9 cellular contexts compared by ENCODE assay signal in genomic region chr6:56808871-56809359, GRCh38.
A peak's percentile ranks its signal among the peaks of the same experiment; 100 is the strongest.
DNase-seq lines count a peak whose midpoint lies in the region; ATAC-seq, FAIRE-seq and TF ChIP-seq lines count a peak whose summit lies in the region.
"Had no signal": no experiment of that assay in that cellular context is flagged by ENCODE, and none has a peak within 500 bp of the region (broad histone marks: within the 10 kb centered on the region; RNA-seq: fewer than 3 reads in every experiment).

No MANE protein-coding gene starts in this region.

- no peaks in the 10 kb centered on the region for H3K36me3 Mint-ChIP-seq in GM23338 (ENCODE audit: low read depth)

- H3F3A ChIP-seq in GM23338 (replicated peaks; ENCODE audit: low read depth), result no peaks in the 10 kb centered on the region

- H4K20me1 ChIP-seq in GM23338 (replicated peaks; ENCODE audit: insufficient read depth), result peaks cover 15% of the 10 kb centered on the region; the same call in 1 of the 2 replicates

- DNase-seq in GM23338 (ENCODE audit: low spot score) (peak; percentile 29), NCI-H524 (lab: John Stamatoyannopoulos, UW) (peak; percentile 51 to 74), fibroblast of the aortic adventitia (ENCODE audit: low read depth) (peak; percentile 42), RCC 7860 (ENCODE audit: low spot score) (no peak)
- DNase-seq: NCI-H526 treated with DMSO at 0.1 percent for 48 hours had no signal

- H3K79me2 ChIP-seq in GM23338 (replicated peaks; ENCODE audit: insufficient read depth), result peaks cover 99% of the 10 kb centered on the region

- H3K27ac Mint-ChIP-seq in GM23338, result peak overlapping the region; percentile 43; the same call in 1 of the 2 replicates
- H3K27ac Mint-ChIP-seq: dendritic cell treated with granulocyte-macrophage colony-stimulating factor and Interleukin-4, amounts not matched to agents 40 ng/mL and 50 ng/mL, for 4 days had no signal

- peaks cover 45% of the 10 kb centered on the region for H3K4me1 Mint-ChIP-seq in GM23338

- TF ChIP-seq CTCF in GM23338 (conservative IDR thresholded peaks at IDR 0.05; ENCODE audit: low read depth in 2 of 2) (no peak), fibroblast of the aortic adventitia (IDR thresholded peaks at IDR 0.05; ENCODE audit: insufficient read depth, low read length) (no peak)

- no peaks in the 10 kb centered on the region for H3K9me2 ChIP-seq in GM23338 (ENCODE audit: insufficient read depth)

- H3K4me2 ChIP-seq in GM23338 (no peak overlapping the region), skeletal muscle satellite cell (ENCODE audit: low read length) (peak overlapping the region; percentile 19)

- H2AFZ ChIP-seq in GM23338, result no peak overlapping the region

- H3K4me3 Mint-ChIP-seq in GM23338, result no peak overlapping the region
- H3K4me3 Mint-ChIP-seq: dendritic cell treated with granulocyte-macrophage colony-stimulating factor and Interleukin-4, amounts not matched to agents 40 ng/mL and 50 ng/mL, for 4 days had no signal

- no peaks in the 10 kb centered on the region for H3K9me3 ChIP-seq in skeletal muscle satellite cell (replicated peaks; ENCODE audit: low read length)

- peak; percentile 70 for ATAC-seq in GM23338
- ATAC-seq in GM19395 (IDR thresholded peaks at IDR 0.05; ENCODE audit: unreplicated experiment), result no peak
- no peak for ATAC-seq in GM21367 (IDR thresholded peaks at IDR 0.05; ENCODE audit: unreplicated experiment)

- H3K27me3 ChIP-seq in GM23338 (ENCODE audit: insufficient read depth) (no peaks in the 10 kb centered on the region), skeletal muscle satellite cell (ENCODE audit: control insufficient read depth, insufficient read depth, low read length) (no peaks in the 10 kb centered on the region)

- H3K27ac ChIP-seq in GM23338 (ENCODE audit: low read depth), result peak overlapping the region; percentile 34; the same call in 1 of the 2 replicates

- H3K36me3 ChIP-seq in GM23338 (ENCODE audit: insufficient read depth) (no peaks in the 10 kb centered on the region), skeletal muscle satellite cell (ENCODE audit: insufficient read depth, low read length) (peaks cover 4% of the 10 kb centered on the region)

- H3K27me3 Mint-ChIP-seq in GM23338 (ENCODE audit: insufficient read depth, low read depth, poor library complexity), result no peaks in the 10 kb centered on the region
- H3K27me3 Mint-ChIP-seq: dendritic cell treated with granulocyte-macrophage colony-stimulating factor and Interleukin-4, amounts not matched to agents 40 ng/mL and 50 ng/mL, for 4 days had no signal

- FAIRE-seq in RCC 7860 (lab: Jason Lieb, UNC), result no peak

- H3K9ac ChIP-seq in skeletal muscle satellite cell (ENCODE audit: low read depth, low read length), result peak overlapping the region; percentile 37

- H3K4me1 ChIP-seq in GM23338 (ENCODE audit: insufficient read depth) (peaks cover 37% of the 10 kb centered on the region), skeletal muscle satellite cell (ENCODE audit: control insufficient read depth, insufficient read depth, low read length) (peaks cover 61% of the 10 kb centered on the region)

- H3K9me3 Mint-ChIP-seq in GM23338, result no peaks in the 10 kb centered on the region
- H3K9me3 Mint-ChIP-seq: dendritic cell treated with granulocyte-macrophage colony-stimulating factor and Interleukin-4, amounts not matched to agents 40 ng/mL and 50 ng/mL, for 4 days had no signal

- no peak overlapping the region for H3K4me3 ChIP-seq in GM23338
- H3K4me3 ChIP-seq in fibroblast of the aortic adventitia (ENCODE audit: low read depth, low read length), result no peak overlapping the region
- peak overlapping the region; percentile 11 for H3K4me3 ChIP-seq in skeletal muscle satellite cell (ENCODE audit: low read length)

TF ChIP-seq in GM23338, 12 proteins besides CTCF, POLR2A, EP300 and RAD21 (continues in another document):
- TF ChIP-seq CREB1 (CRISPR knock-in tag; IDR thresholded peaks at IDR 0.05; ENCODE audit: low read depth) (no peak), ZNF114 (CRISPR knock-in tag; IDR thresholded peaks at IDR 0.05) (no peak), EZH2 (IDR thresholded peaks at IDR 0.05; ENCODE audit: low read depth, unreplicated experiment) (no peak), STAT1 (IDR thresholded peaks at IDR 0.05; ENCODE audit: unreplicated experiment) (no peak), ZNF331 (CRISPR knock-in tag; IDR thresholded peaks at IDR 0.05; ENCODE audit: low read depth) (no peak)
- TF ChIP-seq, protein P1, sequence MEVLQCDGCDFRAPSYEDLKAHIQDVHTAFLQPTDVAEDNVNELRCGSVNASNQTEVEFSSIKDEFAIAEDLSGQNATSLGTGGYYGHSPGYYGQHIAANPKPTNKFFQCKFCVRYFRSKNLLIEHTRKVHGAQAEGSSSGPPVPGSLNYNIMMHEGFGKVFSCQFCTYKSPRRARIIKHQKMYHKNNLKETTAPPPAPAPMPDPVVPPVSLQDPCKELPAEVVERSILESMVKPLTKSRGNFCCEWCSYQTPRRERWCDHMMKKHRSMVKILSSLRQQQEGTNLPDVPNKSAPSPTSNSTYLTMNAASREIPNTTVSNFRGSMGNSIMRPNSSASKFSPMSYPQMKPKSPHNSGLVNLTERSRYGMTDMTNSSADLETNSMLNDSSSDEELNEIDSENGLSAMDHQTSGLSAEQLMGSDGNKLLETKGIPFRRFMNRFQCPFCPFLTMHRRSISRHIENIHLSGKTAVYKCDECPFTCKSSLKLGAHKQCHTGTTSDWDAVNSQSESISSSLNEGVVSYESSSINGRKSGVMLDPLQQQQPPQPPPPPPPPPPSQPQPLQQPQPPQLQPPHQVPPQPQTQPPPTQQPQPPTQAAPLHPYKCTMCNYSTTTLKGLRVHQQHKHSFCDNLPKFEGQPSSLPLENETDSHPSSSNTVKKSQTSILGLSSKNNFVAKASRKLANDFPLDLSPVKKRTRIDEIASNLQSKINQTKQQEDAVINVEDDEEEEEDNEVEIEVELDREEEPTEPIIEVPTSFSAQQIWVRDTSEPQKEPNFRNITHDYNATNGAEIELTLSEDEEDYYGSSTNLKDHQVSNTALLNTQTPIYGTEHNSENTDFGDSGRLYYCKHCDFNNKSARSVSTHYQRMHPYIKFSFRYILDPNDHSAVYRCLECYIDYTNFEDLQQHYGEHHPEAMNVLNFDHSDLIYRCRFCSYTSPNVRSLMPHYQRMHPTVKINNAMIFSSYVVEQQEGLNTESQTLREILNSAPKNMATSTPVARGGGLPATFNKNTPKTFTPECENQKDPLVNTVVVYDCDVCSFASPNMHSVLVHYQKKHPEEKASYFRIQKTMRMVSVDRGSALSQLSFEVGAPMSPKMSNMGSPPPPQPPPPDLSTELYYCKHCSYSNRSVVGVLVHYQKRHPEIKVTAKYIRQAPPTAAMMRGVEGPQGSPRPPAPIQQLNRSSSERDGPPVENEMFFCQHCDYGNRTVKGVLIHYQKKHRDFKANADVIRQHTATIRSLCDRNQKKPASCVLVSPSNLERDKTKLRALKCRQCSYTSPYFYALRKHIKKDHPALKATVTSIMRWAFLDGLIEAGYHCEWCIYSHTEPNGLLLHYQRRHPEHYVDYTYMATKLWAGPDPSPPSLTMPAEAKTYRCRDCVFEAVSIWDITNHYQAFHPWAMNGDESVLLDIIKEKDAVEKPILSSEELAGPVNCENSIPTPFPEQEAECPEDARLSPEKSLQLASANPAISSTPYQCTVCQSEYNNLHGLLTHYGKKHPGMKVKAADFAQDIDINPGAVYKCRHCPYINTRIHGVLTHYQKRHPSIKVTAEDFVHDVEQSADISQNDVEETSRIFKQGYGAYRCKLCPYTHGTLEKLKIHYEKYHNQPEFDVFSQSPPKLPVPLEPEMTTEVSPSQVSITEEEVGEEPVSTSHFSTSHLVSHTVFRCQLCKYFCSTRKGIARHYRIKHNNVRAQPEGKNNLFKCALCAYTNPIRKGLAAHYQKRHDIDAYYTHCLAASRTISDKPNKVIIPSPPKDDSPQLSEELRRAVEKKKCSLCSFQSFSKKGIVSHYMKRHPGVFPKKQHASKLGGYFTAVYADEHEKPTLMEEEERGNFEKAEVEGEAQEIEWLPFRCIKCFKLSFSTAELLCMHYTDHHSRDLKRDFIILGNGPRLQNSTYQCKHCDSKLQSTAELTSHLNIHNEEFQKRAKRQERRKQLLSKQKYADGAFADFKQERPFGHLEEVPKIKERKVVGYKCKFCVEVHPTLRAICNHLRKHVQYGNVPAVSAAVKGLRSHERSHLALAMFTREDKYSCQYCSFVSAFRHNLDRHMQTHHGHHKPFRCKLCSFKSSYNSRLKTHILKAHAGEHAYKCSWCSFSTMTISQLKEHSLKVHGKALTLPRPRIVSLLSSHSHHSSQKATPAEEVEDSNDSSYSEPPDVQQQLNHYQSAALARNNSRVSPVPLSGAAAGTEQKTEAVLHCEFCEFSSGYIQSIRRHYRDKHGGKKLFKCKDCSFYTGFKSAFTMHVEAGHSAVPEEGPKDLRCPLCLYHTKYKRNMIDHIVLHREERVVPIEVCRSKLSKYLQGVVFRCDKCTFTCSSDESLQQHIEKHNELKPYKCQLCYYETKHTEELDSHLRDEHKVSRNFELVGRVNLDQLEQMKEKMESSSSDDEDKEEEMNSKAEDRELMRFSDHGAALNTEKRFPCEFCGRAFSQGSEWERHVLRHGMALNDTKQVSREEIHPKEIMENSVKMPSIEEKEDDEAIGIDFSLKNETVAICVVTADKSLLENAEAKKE (CRISPR knock-in tag; IDR thresholded peaks at IDR 0.05), result no peak
- TF ChIP-seq, protein P2, sequence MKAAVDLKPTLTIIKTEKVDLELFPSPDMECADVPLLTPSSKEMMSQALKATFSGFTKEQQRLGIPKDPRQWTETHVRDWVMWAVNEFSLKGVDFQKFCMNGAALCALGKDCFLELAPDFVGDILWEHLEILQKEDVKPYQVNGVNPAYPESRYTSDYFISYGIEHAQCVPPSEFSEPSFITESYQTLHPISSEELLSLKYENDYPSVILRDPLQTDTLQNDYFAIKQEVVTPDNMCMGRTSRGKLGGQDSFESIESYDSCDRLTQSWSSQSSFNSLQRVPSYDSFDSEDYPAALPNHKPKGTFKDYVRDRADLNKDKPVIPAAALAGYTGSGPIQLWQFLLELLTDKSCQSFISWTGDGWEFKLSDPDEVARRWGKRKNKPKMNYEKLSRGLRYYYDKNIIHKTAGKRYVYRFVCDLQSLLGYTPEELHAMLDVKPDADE (IDR thresholded peaks at IDR 0.05), result no peak
